ENCODE assay signal across 20 cellular contexts in genomic region chr11:46335271-46335670, GRCh38. TPM values are rescaled to one million over a fixed set of nuclear protein-coding genes. Genes with fewer than 3 reads are reported as not detected.
A peak's percentile ranks its signal among the peaks of the same experiment; 100 is the strongest.
DNase-seq lines count a peak whose midpoint lies in the region; ATAC-seq and TF ChIP-seq lines count a peak whose summit lies in the region.
"Had no signal": no experiment of that assay in that cellular context is flagged by ENCODE, and none has a peak within 500 bp of the region (broad histone marks: within the 10 kb centered on the region; RNA-seq: fewer than 3 reads in every experiment).

No MANE protein-coding gene starts in this region.

- H3K27ac Mint-ChIP-seq in T-helper 1 cell treated with Interleukin-12 subunit alpha and Interleukin-12 subunit beta and Interleukin-4 antibody, amounts not matched to agents 30 μg/mL and 1 μg/mL, for 36 hours = no peak overlapping the region
- H3K27ac Mint-ChIP-seq in T-cell = peak overlapping the region; percentile 68 to 80
- H3K27ac Mint-ChIP-seq: stimulated activated memory B cell treated with anti-CD40 and anti-IgM and Interleukin-4, amounts not matched to agents 10 μg/mL and 1 μg/mL and 100 μg/mL, for 72 hours had no signal

- no peak for ATAC-seq in T-cell (replicated peaks in 1 of 4)
- ATAC-seq: body of pancreas; right lobe of liver; stimulated activated memory B cell treated with anti-CD40 and anti-IgM and Interleukin-4, amounts not matched to agents 10 μg/mL and 1 μg/mL and 100 μg/mL, for 72 hours had no signal

- H3K36me3 Mint-ChIP-seq in T-helper 1 cell treated with Interleukin-12 subunit alpha and Interleukin-12 subunit beta and Interleukin-4 antibody, amounts not matched to agents 30 μg/mL and 1 μg/mL, for 36 hours (ENCODE audit: low read depth) = peaks cover 5% of the 10 kb centered on the region
- no peaks in the 10 kb centered on the region for H3K36me3 Mint-ChIP-seq in T-cell
- H3K36me3 Mint-ChIP-seq: stimulated activated memory B cell treated with anti-CD40 and anti-IgM and Interleukin-4, amounts not matched to agents 10 μg/mL and 1 μg/mL and 100 μg/mL, for 72 hours had no signal

- H3K4me1 Mint-ChIP-seq in T-helper 1 cell treated with Interleukin-12 subunit alpha and Interleukin-12 subunit beta and Interleukin-4 antibody, amounts not matched to agents 30 μg/mL and 1 μg/mL, for 36 hours (ENCODE audit: low read depth) = peaks cover 34% of the 10 kb centered on the region
- H3K4me1 Mint-ChIP-seq in T-cell = peaks cover 73 to 81% (median 79%) of the 10 kb centered on the region in 3 donors

- POLR2A ChIA-PET in T-cell (lab: Charles Lee) = no interaction called here

- H3K27me3 ChIP-seq in layer of hippocampus (ENCODE audit: control insufficient read depth, insufficient read depth, low read length) = peaks cover 16% of the 10 kb centered on the region

- peaks cover 48% of the 10 kb centered on the region for H3K27me3 Mint-ChIP-seq in T-helper 1 cell treated with Interleukin-12 subunit alpha and Interleukin-12 subunit beta and Interleukin-4 antibody, amounts not matched to agents 30 μg/mL and 1 μg/mL, for 36 hours (ENCODE audit: low read depth)
- peaks cover 0 to 8% of the 10 kb centered on the region in 2 donors for H3K27me3 Mint-ChIP-seq in T-cell

- H3K9me3 Mint-ChIP-seq in T-helper 1 cell treated with Interleukin-12 subunit alpha and Interleukin-12 subunit beta and Interleukin-4 antibody, amounts not matched to agents 30 μg/mL and 1 μg/mL, for 36 hours = no peaks in the 10 kb centered on the region
- no peaks in the 10 kb centered on the region for H3K9me3 Mint-ChIP-seq in T-cell
- H3K9me3 Mint-ChIP-seq: nephron; stimulated activated memory B cell treated with anti-CD40 and anti-IgM and Interleukin-4, amounts not matched to agents 10 μg/mL and 1 μg/mL and 100 μg/mL, for 72 hours had no signal

- H3K4me3 Mint-ChIP-seq in T-helper 1 cell treated with Interleukin-12 subunit alpha and Interleukin-12 subunit beta and Interleukin-4 antibody, amounts not matched to agents 30 μg/mL and 1 μg/mL, for 36 hours = peak overlapping the region; percentile 44
- H3K4me3 Mint-ChIP-seq in T-cell = peak overlapping the region in 1 of 3 donors; percentile 78
- H3K4me3 Mint-ChIP-seq: stimulated activated memory B cell treated with anti-CD40 and anti-IgM and Interleukin-4, amounts not matched to agents 10 μg/mL and 1 μg/mL and 100 μg/mL, for 72 hours had no signal

- no peak for TF ChIP-seq CTCF in 22Rv1 (IDR thresholded peaks at IDR 0.05)

- CTCF ChIA-PET in T-cell (lab: Charles Lee) = interaction anchor here in 1 of 2 donors (0.7 kb wide), 1 partner anchor 11 kb away, joined by 3 read pairs; no protein-coding TSS in a partner anchor

- H3K27ac ChIP-seq in 22Rv1 (peak overlapping the region; percentile 36), layer of hippocampus (ENCODE audit: low read depth, low read length) (peak overlapping the region; percentile 67)
- H3K27ac ChIP-seq: body of pancreas, right lobe of liver had no signal

- no peak for DNase-seq in T-helper 1 cell
- no peak for DNase-seq in T-cell
- no peak for DNase-seq in mesenteric fat pad (ENCODE audit: low spot score)
- no peak for DNase-seq in NOMO-1 (lab: John Stamatoyannopoulos, UW; ENCODE audit: unreplicated experiment in 2 of 2)
- DNase-seq in retina = no peak
- DNase-seq: body of pancreas; effector CD8-positive, alpha-beta T cell; NCI-H2081; NCI-H345; NCI-H774; right lobe of liver; stimulated activated CD4-positive, alpha-beta T cell treated with anti-CD3 and anti-CD28 coated beads, Interleukin-4, amount 100 ng/mL, for 4 hours had no signal

RNA-seq across cellular contexts. Expression of gene DGKZ, which starts 12.0 kb away (rescaled TPM):
- total RNA-seq in T-cell (100 to 1,000 TPM; 235 to 318 (median 251) TPM), mesenteric fat pad (54.3 TPM)

RNA-seq across cellular contexts. Expression of gene MDK, which starts 46.2 kb away (rescaled TPM):
- 1 to 10 TPM; 5.8 to 8.6 (median 8.3) TPM for total RNA-seq in T-cell
- total RNA-seq in mesenteric fat pad = 13.9 TPM

RNA-seq across cellular contexts. Expression of gene CHRM4, which starts 56.3 kb away (rescaled TPM):
- total RNA-seq in T-cell (1 to 10 TPM in 2 of 5 donors, under 1 TPM in 2, not detected in 1; 0.18 to 3.9 (median 1.5) TPM), mesenteric fat pad (not detected)
- total RNA-seq: activated CD8-positive, alpha-beta memory T cell treated with anti-CD3 and anti-CD28 coated beads for 36 hours; body of pancreas; Daoy; epithelial cell of proximal tubule; right lobe of liver had no signal

RNA-seq across cellular contexts. Expression of gene CREB3L1, which starts 57.8 kb away (rescaled TPM):
- under 1 TPM in 3 of 5 donors, not detected in 2; 0.38 to 0.72 (median 0.38) TPM for total RNA-seq in T-cell
- 8.4 TPM for total RNA-seq in mesenteric fat pad
- total RNA-seq: activated CD8-positive, alpha-beta memory T cell treated with anti-CD3 and anti-CD28 coated beads for 36 hours had no signal
